29 cellular contexts compared by ENCODE assay signal in the genomic region with DNA sequence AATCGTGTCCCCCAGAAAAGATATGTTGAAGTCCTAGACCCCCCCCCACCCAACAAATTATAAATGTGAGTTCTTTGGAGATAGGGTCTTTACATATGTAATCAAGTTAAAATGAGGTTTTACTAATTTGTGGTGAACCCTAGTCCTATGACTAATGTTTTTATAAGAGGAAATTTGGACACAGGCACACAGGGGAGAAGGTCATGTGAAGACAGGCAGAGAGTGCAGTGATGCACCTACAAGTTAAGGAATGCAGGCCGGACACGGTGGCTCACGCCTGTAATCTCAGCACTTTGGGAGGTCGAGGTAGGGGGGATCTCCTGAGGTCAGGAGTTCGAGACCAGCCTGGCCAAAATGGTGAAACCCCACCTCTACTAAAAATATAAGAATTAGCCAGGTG. TPM values are rescaled to one million over a fixed set of nuclear protein-coding genes. Genes with fewer than 3 reads are reported as not detected.
"Had no signal": no experiment of that assay in that cellular context is flagged by ENCODE, and none has a peak within 500 bp of the region (broad histone marks: within the 10 kb centered on the region; RNA-seq: fewer than 3 reads in every experiment).

No MANE protein-coding gene starts in this region.

- H3K9me3 ChIP-seq: ascending aorta, SJCRH30 had no signal

- H3K27me3 ChIP-seq: ascending aorta, SJCRH30 had no signal

- DNase-seq: activated B cell treated with CpG ODN at 0.5 μM for 24 hours; activated CD4-positive, alpha-beta memory T cell treated with anti-CD3 and anti-CD28 coated beads for 36 hours; activated CD4-positive, alpha-beta T cell treated with anti-CD3 and anti-CD28 coated beads for 4 hours; activated CD4-positive, alpha-beta T cell treated with anti-CD3 and anti-CD28 coated beads, Interleukin-2, amount 50 U/mL, for 1 hour; activated CD4-positive, CD25-positive, alpha-beta regulatory T cell treated with anti-CD3 and anti-CD28 coated beads, Interleukin-2, amount 50 U/mL, for 72 hours; activated CD8-positive, alpha-beta memory T cell treated with anti-CD3 and anti-CD28 coated beads, Interleukin-2, amount 50 U/mL, for 4 hours; activated effector memory CD4-positive, alpha-beta T cell treated with Interleukin-2 at 50 U/mL for 16 hours; activated naive CD4-positive, alpha-beta T cell treated with anti-CD3 and anti-CD28 coated beads, Interleukin-2, amount 50 U/mL, for 16 hours; activated naive CD8-positive, alpha-beta T cell treated with anti-CD3 and anti-CD28 coated beads, Interleukin-2, amount 10 ng/mL, durations not matched to agents 7 days and 5 days; activated T-cell treated with anti-CD3 and anti-CD28 coated beads for 4 hours; activated T-cell treated with anti-CD3 and anti-CD28 coated beads, Interleukin-2, amount 50 U/mL, for 48 hours; amygdala; Kasumi-1; KG1; NCI-H1105; NCI-H1417 treated with DMSO at 0.1 percent for 48 hours; NCI-H1694; NCI-H1930; NCI-H2081 treated with DMSO at 0.1 percent for 48 hours; NCI-H345; NCI-H524 treated with DMSO at 0.1 percent for 48 hours; SHP77; SJCRH30; T-cell; T-helper 2 cell; T-helper 9 cell had no signal

- H3K36me3 ChIP-seq: ascending aorta, SJCRH30 had no signal

- H3K27ac ChIP-seq: ascending aorta, SJCRH30, SK-N-MC, VCaP had no signal

- H3K4me1 ChIP-seq: ascending aorta, SJCRH30 had no signal

- H3K4me3 ChIP-seq: ascending aorta, SJCRH30, SK-N-MC had no signal

- ATAC-seq: T-cell had no signal

RNA-seq across cellular contexts. Expression of a gene that starts 5.8 kb away (rescaled TPM):
- total RNA-seq: ascending aorta had no signal
